8 cellular contexts compared by ENCODE assay signal in genomic region chr6:81751388-81752083, GRCh38. TPM values are rescaled to one million over a fixed set of nuclear protein-coding genes. Genes with fewer than 3 reads are reported as not detected.
DNase-seq lines count a peak whose midpoint lies in the region; ATAC-seq and TF ChIP-seq lines count a peak whose summit lies in the region.

No MANE protein-coding gene starts in this region.

- DNase-seq in DMS53 (lab: John Stamatoyannopoulos, UW): peak; percentile 71
- peak; percentile 60 for DNase-seq in KBM-7
- peak; percentile 33 for DNase-seq in activated CD4-positive, alpha-beta memory T cell treated with anti-CD3 and anti-CD28 coated beads, Interleukin-2, amount 10 ng/mL, durations not matched to agents 7 days and 5 days
- DNase-seq in endodermal cell: peak; percentile 76
- DNase-seq in mesenteric fat pad (ENCODE audit: low spot score): peak; percentile 93
- DNase-seq in stimulated activated naive CD8-positive, alpha-beta T cell treated with anti-CD3 and anti-CD28 coated beads, Interleukin-15, amount 100 ng/mL, for 72 hours: peak; percentile 36 to 39

- ATAC-seq in stimulated activated naive CD8-positive, alpha-beta T cell treated with anti-CD3 and anti-CD28 coated beads, Interleukin-15, amount 100 ng/mL, for 72 hours: no peak
- ATAC-seq in GM19455 (IDR thresholded peaks at IDR 0.05; ENCODE audit: unreplicated experiment): no peak
- no peak for ATAC-seq in HG03039 (IDR thresholded peaks at IDR 0.05; ENCODE audit: unreplicated experiment)

- H3K9ac ChIP-seq in endodermal cell (ENCODE audit: extremely low read depth, low read length, poor library complexity, severe bottlenecking): no peak overlapping the region

- H3K36me3 ChIP-seq in endodermal cell (ENCODE audit: control insufficient read depth, insufficient read depth, low read length): no peaks in the 10 kb centered on the region

- peaks cover 3% of the 10 kb centered on the region for H3K36me3 Mint-ChIP-seq in activated CD4-positive, alpha-beta memory T cell treated with anti-CD3 and anti-CD28 coated beads, Interleukin-2, amount 10 ng/mL, durations not matched to agents 7 days and 5 days (ENCODE audit: low read depth)
- peaks cover 10% of the 10 kb centered on the region for H3K36me3 Mint-ChIP-seq in endodermal cell (ENCODE audit: low read depth)

- in situ Hi-C loops in KBM-7 (cut with MboI; ENCODE audit: low pct_unique_long_range_greater_than_20kb, low sequenced_read_pairs): loop anchor here (25.0 kb wide), 1 partner anchor 236 kb away; no protein-coding TSS in a partner anchor

- 19 to 52% methylated on average over 21 to 65 of the region's 65 CpGs for WGBS in endodermal cell (ENCODE audit: insufficient coverage in 1 of 2, insufficient read length in 1 of 2), 2 experiments

- peak overlapping the region; percentile 19 for H3K27ac Mint-ChIP-seq in activated CD4-positive, alpha-beta memory T cell treated with anti-CD3 and anti-CD28 coated beads, Interleukin-2, amount 10 ng/mL, durations not matched to agents 7 days and 5 days
- peak overlapping the region; percentile 78 for H3K27ac Mint-ChIP-seq in endodermal cell
- H3K27ac Mint-ChIP-seq in stimulated activated naive CD8-positive, alpha-beta T cell treated with anti-CD3 and anti-CD28 coated beads, Interleukin-15, amount 100 ng/mL, for 72 hours: peak overlapping the region; percentile 12 to 35

- peaks cover 2% of the 10 kb centered on the region for H3K4me1 ChIP-seq in endodermal cell (ENCODE audit: control insufficient read depth, insufficient read depth, low read length)

- TF ChIP-seq CTCF in endodermal cell (conservative IDR thresholded peaks at IDR 0.05): no peak

- peaks cover 21% of the 10 kb centered on the region for H3K4me1 Mint-ChIP-seq in activated CD4-positive, alpha-beta memory T cell treated with anti-CD3 and anti-CD28 coated beads, Interleukin-2, amount 10 ng/mL, durations not matched to agents 7 days and 5 days
- peaks cover 22% of the 10 kb centered on the region for H3K4me1 Mint-ChIP-seq in endodermal cell
- peaks cover 32% of the 10 kb centered on the region for H3K4me1 Mint-ChIP-seq in stimulated activated naive CD8-positive, alpha-beta T cell treated with anti-CD3 and anti-CD28 coated beads, Interleukin-15, amount 100 ng/mL, for 72 hours

- peak overlapping the region; percentile 96 for H3K4me3 ChIP-seq in endodermal cell (ENCODE audit: low read length)

- no peaks in the 10 kb centered on the region for H3K27me3 ChIP-seq in endodermal cell (ENCODE audit: control insufficient read depth, insufficient read depth, low read length, poor library complexity, severe bottlenecking)

- no peaks in the 10 kb centered on the region for H3K9me3 Mint-ChIP-seq in activated CD4-positive, alpha-beta memory T cell treated with anti-CD3 and anti-CD28 coated beads, Interleukin-2, amount 10 ng/mL, durations not matched to agents 7 days and 5 days
- H3K9me3 Mint-ChIP-seq in endodermal cell: no peaks in the 10 kb centered on the region
- H3K9me3 Mint-ChIP-seq in stimulated activated naive CD8-positive, alpha-beta T cell treated with anti-CD3 and anti-CD28 coated beads, Interleukin-15, amount 100 ng/mL, for 72 hours: no peaks in the 10 kb centered on the region

- peaks cover 27% of the 10 kb centered on the region for H3K27me3 Mint-ChIP-seq in activated CD4-positive, alpha-beta memory T cell treated with anti-CD3 and anti-CD28 coated beads, Interleukin-2, amount 10 ng/mL, durations not matched to agents 7 days and 5 days
- H3K27me3 Mint-ChIP-seq in endodermal cell (ENCODE audit: insufficient read depth): peaks cover 38% of the 10 kb centered on the region
- H3K27me3 Mint-ChIP-seq in stimulated activated naive CD8-positive, alpha-beta T cell treated with anti-CD3 and anti-CD28 coated beads, Interleukin-15, amount 100 ng/mL, for 72 hours: peaks cover 21% of the 10 kb centered on the region

- no peak overlapping the region for H3K27ac ChIP-seq in endodermal cell (ENCODE audit: low read depth, low read length)

- POLR2A ChIA-PET in activated CD4-positive, alpha-beta memory T cell treated with anti-CD3 and anti-CD28 coated beads, Interleukin-2, amount 10 ng/mL, durations not matched to agents 7 days and 5 days (lab: Charles Lee): interaction anchor here (1.2 kb wide), 1 partner anchor 11 kb away, joined by 3 read pairs; no protein-coding TSS in a partner anchor

- CTCF ChIA-PET in activated CD4-positive, alpha-beta memory T cell treated with anti-CD3 and anti-CD28 coated beads, Interleukin-2, amount 10 ng/mL, durations not matched to agents 7 days and 5 days (lab: Charles Lee): no interaction called here

- H3K9me3 ChIP-seq in endodermal cell (ENCODE audit: control insufficient read depth, low read length): no peaks in the 10 kb centered on the region

- H3K4me3 Mint-ChIP-seq in activated CD4-positive, alpha-beta memory T cell treated with anti-CD3 and anti-CD28 coated beads, Interleukin-2, amount 10 ng/mL, durations not matched to agents 7 days and 5 days: peak overlapping the region; percentile 85
- H3K4me3 Mint-ChIP-seq in endodermal cell: peak overlapping the region; percentile 87
- peak overlapping the region; percentile 93 to 94 for H3K4me3 Mint-ChIP-seq in stimulated activated naive CD8-positive, alpha-beta T cell treated with anti-CD3 and anti-CD28 coated beads, Interleukin-15, amount 100 ng/mL, for 72 hours

RNA-seq across cellular contexts. Expression of gene TENT5A, which starts 0.9 kb away (rescaled TPM):
- total RNA-seq in activated CD4-positive, alpha-beta memory T cell treated with anti-CD3 and anti-CD28 coated beads, Interleukin-2, amount 10 ng/mL, durations not matched to agents 7 days and 5 days: 1 to 10 TPM; 2.0 TPM
- total RNA-seq in endodermal cell: 1 to 10 TPM; 4.8 to 8.6 TPM
- polyA plus RNA-seq in endodermal cell (2013, experiment 1 of 2): 4.0 TPM
- 3.8 TPM for polyA plus RNA-seq in endodermal cell (2013, experiment 2 of 2)
- 15.2 TPM for total RNA-seq in mesenteric fat pad

Comparison
In these comparisons a context has a peak if more than half of its experiments do, and no peak if none do; other contexts are left out.
1. DNase-seq: peak in every context shown above with its lines; median percentile 93 in mesenteric fat pad; 76 in endodermal cell; 71 in DMS53; 60 in KBM-7; 38 in stimulated activated naive CD8-positive, alpha-beta T cell treated with anti-CD3 and anti-CD28 coated beads, Interleukin-15, amount 100 ng/mL, for 72 hours; 33 in activated CD4-positive, alpha-beta memory T cell treated with anti-CD3 and anti-CD28 coated beads, Interleukin-2, amount 10 ng/mL, durations not matched to agents 7 days and 5 days.
2. H3K27ac Mint-ChIP-seq: peak in every context shown above with its lines; median percentile 78 in endodermal cell; 24 in stimulated activated naive CD8-positive, alpha-beta T cell treated with anti-CD3 and anti-CD28 coated beads, Interleukin-15, amount 100 ng/mL, for 72 hours; 19 in activated CD4-positive, alpha-beta memory T cell treated with anti-CD3 and anti-CD28 coated beads, Interleukin-2, amount 10 ng/mL, durations not matched to agents 7 days and 5 days.